In genomic region chr17:64183815-64184397, GRCh38 we compare ENCODE assay signal across 13 cellular contexts. TPM values are rescaled to one million over a fixed set of nuclear protein-coding genes. Genes with fewer than 3 reads are reported as not detected.
DNase-seq lines count a peak whose midpoint lies in the region; ATAC-seq and TF ChIP-seq lines count a peak whose summit lies in the region.
"Had no signal": no experiment of that assay in that cellular context is flagged by ENCODE, and none has a peak within 500 bp of the region (broad histone marks: within the 10 kb centered on the region; RNA-seq: fewer than 3 reads in every experiment).

No MANE protein-coding gene starts in this region.

- no peak for TF ChIP-seq POLR2A in NB4 (IDR thresholded peaks at IDR 0.05; ENCODE audit: extremely low read depth, insufficient read length)

- H3K27me3 Mint-ChIP-seq in effector memory CD8-positive, alpha-beta T cell: no peaks in the 10 kb centered on the region
- no peaks in the 10 kb centered on the region for H3K27me3 Mint-ChIP-seq in T-helper 17 cell
- H3K27me3 Mint-ChIP-seq: stimulated activated naive B cell treated with anti-CD40 and anti-IgM and Interleukin-4, amounts not matched to agents 10 μg/mL and 1 μg/mL and 100 μg/mL, for 72 hours had no signal

- H3K4me3 Mint-ChIP-seq in effector memory CD8-positive, alpha-beta T cell: no peak overlapping the region
- H3K4me3 Mint-ChIP-seq in T-helper 17 cell: no peak overlapping the region
- H3K4me3 Mint-ChIP-seq: stimulated activated naive B cell treated with anti-CD40 and anti-IgM and Interleukin-4, amounts not matched to agents 10 μg/mL and 1 μg/mL and 100 μg/mL, for 72 hours had no signal

- no peak overlapping the region for H3K27ac Mint-ChIP-seq in effector memory CD8-positive, alpha-beta T cell
- no peak overlapping the region for H3K27ac Mint-ChIP-seq in T-helper 17 cell
- H3K27ac Mint-ChIP-seq: stimulated activated naive B cell treated with anti-CD40 and anti-IgM and Interleukin-4, amounts not matched to agents 10 μg/mL and 1 μg/mL and 100 μg/mL, for 72 hours had no signal

- peaks cover 10% of the 10 kb centered on the region for H3K36me3 Mint-ChIP-seq in effector memory CD8-positive, alpha-beta T cell (ENCODE audit: insufficient read depth)
- peaks cover 7% of the 10 kb centered on the region for H3K36me3 Mint-ChIP-seq in T-helper 17 cell (ENCODE audit: low read depth)

- no peaks in the 10 kb centered on the region for H3K9me3 ChIP-seq in T-helper 17 cell (ENCODE audit: control insufficient read depth, low read length, poor library complexity, severe bottlenecking)
- H3K9me3 ChIP-seq: lower lobe of right lung had no signal

- peak in 2 of 3 experiments; percentile 13 to 16 for DNase-seq in activated CD8-positive, alpha-beta memory T cell treated with anti-CD3 and anti-CD28 coated beads for 48 hours (ENCODE audit: low read depth in 2 of 3, low spot score in 2 of 3)
- no peak for DNase-seq in activated CD8-positive, alpha-beta memory T cell treated with anti-CD3 and anti-CD28 coated beads for 24 hours
- DNase-seq in NB4 (ENCODE audit: low read depth) (peak; percentile 45), amniotic epithelial cell (ENCODE audit: low read depth) (peak; percentile 18), renal cortical epithelial cell (ENCODE audit: low read depth) (peak; percentile 29), ureter (ENCODE audit: low spot score) (no peak), T-helper 17 cell (no peak)
- no peak for DNase-seq in effector memory CD8-positive, alpha-beta T cell
- DNase-seq: lower lobe of right lung; NCI-H2029; retina; RPMI8226; stimulated activated naive B cell treated with anti-CD40 and anti-IgM and Interleukin-4, amounts not matched to agents 10 μg/mL and 1 μg/mL and 100 μg/mL, for 72 hours had no signal

- H3K4me3 ChIP-seq in NB4 (ENCODE audit: low read depth, low read length): no peak overlapping the region
- H3K4me3 ChIP-seq: lower lobe of right lung had no signal

- no peak for ATAC-seq in effector memory CD8-positive, alpha-beta T cell (replicated peaks)
- ATAC-seq in T-helper 17 cell: no peak

- H3K4me1 Mint-ChIP-seq in effector memory CD8-positive, alpha-beta T cell (ENCODE audit: low read depth in 2 of 2): peaks cover 3 to 8% of the 10 kb centered on the region in 2 donors
- H3K4me1 Mint-ChIP-seq in T-helper 17 cell: peaks cover 3% of the 10 kb centered on the region

- TF ChIP-seq CTCF in NB4 (IDR thresholded peaks at IDR 0.05; ENCODE audit: low read depth, low read length): no peak

- H3K9me3 Mint-ChIP-seq in effector memory CD8-positive, alpha-beta T cell: no peaks in the 10 kb centered on the region

RNA-seq across cellular contexts. Expression of gene ERN1, which starts 54.0 kb away (rescaled TPM):
- total RNA-seq in renal cortical epithelial cell (4.5 and 10.6 TPM in 2 replicates), ureter (49.2 TPM), T-helper 17 cell (100 to 1,000 TPM; 185 to 196 TPM)

Comparison
In these comparisons a context has a peak if more than half of its experiments do, and no peak if none do; other contexts are left out.
1. DNase-seq: peak in activated CD8-positive, alpha-beta memory T cell treated with anti-CD3 and anti-CD28 coated beads for 48 hours (2 of 3), NB4 (single experiment), amniotic epithelial cell (single experiment) and renal cortical epithelial cell (single experiment); none in activated CD8-positive, alpha-beta memory T cell treated with anti-CD3 and anti-CD28 coated beads for 24 hours (single experiment), effector memory CD8-positive, alpha-beta T cell (0 of 3), ureter (single experiment) and T-helper 17 cell (0 of 3).